ENCODE assay signal across 1 cellular context in genomic region chr4:7829687-7830580, GRCh38.
TF ChIP-seq lines count a peak whose summit lies in the region.

No MANE protein-coding gene starts in this region.

TF ChIP-seq in GM12878, 131 proteins besides CTCF, POLR2A, EP300 and RAD21 (continued from another document):
- TF ChIP-seq, protein P1, sequence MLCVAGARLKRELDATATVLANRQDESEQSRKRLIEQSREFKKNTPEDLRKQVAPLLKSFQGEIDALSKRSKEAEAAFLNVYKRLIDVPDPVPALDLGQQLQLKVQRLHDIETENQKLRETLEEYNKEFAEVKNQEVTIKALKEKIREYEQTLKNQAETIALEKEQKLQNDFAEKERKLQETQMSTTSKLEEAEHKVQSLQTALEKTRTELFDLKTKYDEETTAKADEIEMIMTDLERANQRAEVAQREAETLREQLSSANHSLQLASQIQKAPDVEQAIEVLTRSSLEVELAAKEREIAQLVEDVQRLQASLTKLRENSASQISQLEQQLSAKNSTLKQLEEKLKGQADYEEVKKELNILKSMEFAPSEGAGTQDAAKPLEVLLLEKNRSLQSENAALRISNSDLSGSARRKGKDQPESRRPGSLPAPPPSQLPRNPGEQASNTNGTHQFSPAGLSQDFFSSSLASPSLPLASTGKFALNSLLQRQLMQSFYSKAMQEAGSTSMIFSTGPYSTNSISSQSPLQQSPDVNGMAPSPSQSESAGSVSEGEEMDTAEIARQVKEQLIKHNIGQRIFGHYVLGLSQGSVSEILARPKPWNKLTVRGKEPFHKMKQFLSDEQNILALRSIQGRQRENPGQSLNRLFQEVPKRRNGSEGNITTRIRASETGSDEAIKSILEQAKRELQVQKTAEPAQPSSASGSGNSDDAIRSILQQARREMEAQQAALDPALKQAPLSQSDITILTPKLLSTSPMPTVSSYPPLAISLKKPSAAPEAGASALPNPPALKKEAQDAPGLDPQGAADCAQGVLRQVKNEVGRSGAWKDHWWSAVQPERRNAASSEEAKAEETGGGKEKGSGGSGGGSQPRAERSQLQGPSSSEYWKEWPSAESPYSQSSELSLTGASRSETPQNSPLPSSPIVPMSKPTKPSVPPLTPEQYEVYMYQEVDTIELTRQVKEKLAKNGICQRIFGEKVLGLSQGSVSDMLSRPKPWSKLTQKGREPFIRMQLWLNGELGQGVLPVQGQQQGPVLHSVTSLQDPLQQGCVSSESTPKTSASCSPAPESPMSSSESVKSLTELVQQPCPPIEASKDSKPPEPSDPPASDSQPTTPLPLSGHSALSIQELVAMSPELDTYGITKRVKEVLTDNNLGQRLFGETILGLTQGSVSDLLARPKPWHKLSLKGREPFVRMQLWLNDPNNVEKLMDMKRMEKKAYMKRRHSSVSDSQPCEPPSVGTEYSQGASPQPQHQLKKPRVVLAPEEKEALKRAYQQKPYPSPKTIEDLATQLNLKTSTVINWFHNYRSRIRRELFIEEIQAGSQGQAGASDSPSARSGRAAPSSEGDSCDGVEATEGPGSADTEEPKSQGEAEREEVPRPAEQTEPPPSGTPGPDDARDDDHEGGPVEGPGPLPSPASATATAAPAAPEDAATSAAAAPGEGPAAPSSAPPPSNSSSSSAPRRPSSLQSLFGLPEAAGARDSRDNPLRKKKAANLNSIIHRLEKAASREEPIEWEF (IDR thresholded peaks at IDR 0.05; ENCODE audit: insufficient replicate concordance, low read depth, low read length) = no peak
- TF ChIP-seq ZBED1 (IDR thresholded peaks at IDR 0.05; ENCODE audit: borderline replicate concordance) (no peak), ZNF217 (IDR thresholded peaks at IDR 0.05) (no peak), YBX1 (IDR thresholded peaks at IDR 0.05) (no peak), FOXK2 (IDR thresholded peaks at IDR 0.05) (no peak)
